In the genomic region with DNA sequence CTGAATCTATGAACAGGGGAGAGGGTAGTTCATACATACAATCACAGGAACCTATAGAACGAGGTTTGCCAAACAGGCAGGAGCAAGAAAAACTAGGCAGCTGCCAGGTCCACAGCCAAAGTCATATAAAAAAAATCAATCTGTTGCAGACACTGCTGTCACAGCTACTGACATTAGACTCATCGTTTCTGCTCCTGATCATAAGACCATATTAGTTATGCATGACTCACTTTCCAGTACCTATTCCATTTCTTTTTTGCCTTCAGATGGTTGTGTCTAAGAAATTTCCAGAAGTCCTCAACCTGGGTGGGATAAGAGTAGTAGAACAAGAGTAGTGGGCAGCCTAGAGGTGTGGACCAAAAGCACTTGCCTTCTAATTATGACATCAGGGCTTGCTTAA, we compare ENCODE assay signal across 27 cellular contexts.
"Had no signal": no experiment of that assay in that cellular context is flagged by ENCODE, and none has a peak within 500 bp of the region (broad histone marks: within the 10 kb centered on the region; RNA-seq: fewer than 3 reads in every experiment).

No MANE protein-coding gene starts in this region.

- H3K27me3 ChIP-seq: adrenal gland, body of pancreas, colonic mucosa, heart left ventricle, left lung, right atrium auricular region, stomach, thyroid gland, upper lobe of left lung, vagina had no signal

- H3K4me3 ChIP-seq: adrenal gland, body of pancreas, colonic mucosa, heart left ventricle, left lung, lower lobe of right lung, right atrium auricular region, stomach, thyroid gland, upper lobe of left lung, vagina had no signal

- DNase-seq: activated CD4-positive, alpha-beta T cell treated with anti-CD3 and anti-CD28 coated beads for 48 hours; activated CD4-positive, alpha-beta T cell treated with anti-CD3 and anti-CD28 coated beads, Interleukin-2, amount 50 U/mL, for 48 hours; activated CD8-positive, alpha-beta memory T cell treated with anti-CD3 and anti-CD28 coated beads for 24 hours; activated effector memory CD4-positive, alpha-beta T cell treated with anti-CD3 and anti-CD28 coated beads, Interleukin-2, amount 50 U/mL, for 16 hours; activated naive CD4-positive, alpha-beta T cell treated with anti-CD3 and anti-CD28 coated beads for 36 hours; activated naive CD8-positive, alpha-beta T cell treated with anti-CD3 and anti-CD28 coated beads for 36 hours; adrenal gland; aorta; body of pancreas; colonic mucosa; effector memory CD4-positive, alpha-beta T cell; heart left ventricle; hypothalamus; left lung; lower lobe of right lung; mesenchymal stem cell; natural killer cell; stimulated activated CD4-positive, alpha-beta T cell treated with anti-CD3 and anti-CD28 coated beads, Interleukin-15, amount 100 ng/mL, for 24 hours; stimulated activated CD4-positive, alpha-beta T cell treated with anti-CD3 and anti-CD28 coated beads, Interleukin-2, amount 100 ng/mL, for 24 hours; stimulated activated naive B cell treated with anti-CD40 and anti-IgM and Interleukin-4, amounts not matched to agents 10 μg/mL and 1 μg/mL and 100 μg/mL, for 72 hours; stomach; thyroid gland; upper lobe of left lung; WERI-Rb-1 had no signal

- H3K27ac ChIP-seq: adrenal gland, body of pancreas, colonic mucosa, heart left ventricle, left lung, lower lobe of right lung, right atrium auricular region, stomach, thyroid gland, upper lobe of left lung, vagina, WERI-Rb-1 had no signal

- ATAC-seq: activated CD4-positive, CD25-positive, alpha-beta regulatory T cell treated with anti-CD3 and anti-CD28 coated beads, Interleukin-2, amount 50 U/mL, for 24 hours; body of pancreas; heart left ventricle; left lung; lower lobe of right lung; natural killer cell; stimulated activated naive B cell treated with anti-CD40 and anti-IgM and Interleukin-4, amounts not matched to agents 10 μg/mL and 1 μg/mL and 100 μg/mL, for 72 hours had no signal

- H3K36me3 ChIP-seq: adrenal gland, colonic mucosa, heart left ventricle, left lung, lower lobe of right lung, right atrium auricular region, stomach, thyroid gland, upper lobe of left lung, vagina, WERI-Rb-1 had no signal

- H3K4me1 ChIP-seq: adrenal gland, colonic mucosa, left lung, lower lobe of right lung, right atrium auricular region, thyroid gland, upper lobe of left lung, vagina had no signal

- H3K9me3 ChIP-seq: adrenal gland, body of pancreas, colonic mucosa, heart left ventricle, left lung, lower lobe of right lung, right atrium auricular region, stomach, thyroid gland, upper lobe of left lung, vagina had no signal
